12 cellular contexts compared by ENCODE assay signal in the genomic region with DNA sequence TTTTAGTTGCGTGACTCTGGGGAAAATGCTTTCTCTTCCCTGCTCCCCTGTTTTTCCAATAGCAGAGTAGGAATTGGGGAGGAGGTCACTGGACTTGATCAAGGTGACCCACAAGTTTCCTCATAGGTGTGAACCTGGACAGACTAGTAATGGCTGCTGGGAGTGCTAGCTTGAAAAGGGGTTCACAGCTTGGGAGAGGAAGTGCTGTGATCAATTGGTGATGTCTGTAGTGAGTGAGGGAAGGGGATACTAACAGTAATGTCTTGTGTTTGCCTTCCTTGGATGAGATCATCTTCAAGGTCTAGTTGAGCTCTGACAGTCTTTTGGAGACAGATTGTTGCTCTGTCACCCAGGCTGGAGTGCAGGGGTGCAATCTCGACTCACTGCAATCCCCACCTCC. TPM values are rescaled to one million over a fixed set of nuclear protein-coding genes. Genes with fewer than 3 reads are reported as not detected.
DNase-seq lines count a peak whose midpoint lies in the region; ATAC-seq and TF ChIP-seq lines count a peak whose summit lies in the region.
"Had no signal": no experiment of that assay in that cellular context is flagged by ENCODE, and none has a peak within 500 bp of the region (broad histone marks: within the 10 kb centered on the region; RNA-seq: fewer than 3 reads in every experiment).

No MANE protein-coding gene starts in this region.

- TF ChIP-seq CTCF in 22Rv1 (IDR thresholded peaks at IDR 0.05) (no peak), Caco-2 (IDR thresholded peaks at IDR 0.05; ENCODE audit: insufficient read depth in 1 of 2, low read depth in 1 of 2, low read length in 1 of 2, severe bottlenecking in 1 of 2, unreplicated experiment in 1 of 2) (no peak), endothelial cell (IDR thresholded peaks at IDR 0.05; ENCODE audit: unreplicated experiment) (no peak)

- no peaks in the 10 kb centered on the region for H3K27me3 Mint-ChIP-seq in Caco-2 (ENCODE audit: insufficient read depth, unreplicated experiment)
- peaks cover 18% of the 10 kb centered on the region for H3K27me3 Mint-ChIP-seq in endothelial cell (ENCODE audit: unreplicated experiment)

- H3K27ac ChIP-seq in 22Rv1, result peak overlapping the region; percentile 95; the same call in 1 of the 2 replicates
- no peak overlapping the region for H3K27ac ChIP-seq in SK-N-MC
- H3K27ac ChIP-seq: ascending aorta had no signal

- peak overlapping the region; percentile 93 for H3K9ac ChIP-seq in SK-N-MC (ENCODE audit: insufficient read length)

- CTCF ChIA-PET in Caco-2 (lab: Charles Lee), result no interaction called here

- BruUV-seq in Caco-2 (replicated peaks; lab: Mats Ljungman, UMichigan), result no TSS peak

- no peaks in the 10 kb centered on the region for H3K27me3 ChIP-seq in Caco-2 (replicated peaks; ENCODE audit: control insufficient read depth, insufficient read depth, low read length)
- H3K27me3 ChIP-seq: ascending aorta had no signal

- peak overlapping the region; percentile 89 for H3K27ac Mint-ChIP-seq in Caco-2 (ENCODE audit: unreplicated experiment)
- H3K27ac Mint-ChIP-seq in endothelial cell (ENCODE audit: unreplicated experiment), result peak overlapping the region; percentile 75

- H3K36me3 ChIP-seq in Caco-2 (ENCODE audit: control insufficient read depth, insufficient read depth, low read length), result peaks cover 2% of the 10 kb centered on the region
- H3K36me3 ChIP-seq in SK-N-MC (ENCODE audit: insufficient read depth, low read length), result peaks cover 22% of the 10 kb centered on the region; the same call in 1 of the 2 replicates

- no peak overlapping the region for H3K4me3 ChIP-seq in Caco-2 (ENCODE audit: low read depth, low read length)
- H3K4me3 ChIP-seq in SK-N-MC, result peak overlapping the region; percentile 95
- H3K4me3 ChIP-seq: ascending aorta had no signal

- no peak for DNase-seq in Caco-2
- no peak for DNase-seq in SK-N-MC (ENCODE audit: low read depth, low spot score)
- DNase-seq in endothelial cell (ENCODE audit: low spot score), result no peak
- DNase-seq in SHP77 (lab: John Stamatoyannopoulos, UW), result no peak
- DNase-seq: foreskin melanocyte, islet precursor cell had no signal

- intact Hi-C loops in Caco-2 (cut with micrococcal nuclease; ENCODE audit: unreplicated experiment), result no loop called here

- H3K4me1 ChIP-seq in Caco-2, result peaks cover 23% of the 10 kb centered on the region

- H3K4me1 Mint-ChIP-seq in Caco-2 (ENCODE audit: low read depth, unreplicated experiment) (peaks cover 28% of the 10 kb centered on the region), endothelial cell (ENCODE audit: unreplicated experiment) (peaks cover 23% of the 10 kb centered on the region)

- H3K4me3 Mint-ChIP-seq in Caco-2 (ENCODE audit: unreplicated experiment) (peak overlapping the region; percentile 93), endothelial cell (ENCODE audit: unreplicated experiment) (peak overlapping the region; percentile 97)

- H3K36me3 Mint-ChIP-seq in Caco-2 (ENCODE audit: insufficient read depth, unreplicated experiment), result peaks cover 74% of the 10 kb centered on the region
- H3K36me3 Mint-ChIP-seq in endothelial cell (ENCODE audit: low read depth, unreplicated experiment), result peaks cover 16% of the 10 kb centered on the region

- POLR2A ChIA-PET in Caco-2 (lab: Charles Lee), result interaction anchor here (0.8 kb wide), 1 partner anchor 9 kb away, joined by 3 read pairs; no protein-coding TSS in a partner anchor

- ATAC-seq in GM19397 (IDR thresholded peaks at IDR 0.05; ENCODE audit: unreplicated experiment) (no peak), GM18519 (IDR thresholded peaks at IDR 0.05; ENCODE audit: low FRiP score, unreplicated experiment) (no peak), HG02973 (IDR thresholded peaks at IDR 0.05; ENCODE audit: unreplicated experiment) (no peak)
- ATAC-seq: right cardiac atrium had no signal

- H3K9me3 ChIP-seq in Caco-2 (no peaks in the 10 kb centered on the region), SK-N-MC (ENCODE audit: low read depth, low read length) (no peaks in the 10 kb centered on the region)
- H3K9me3 ChIP-seq: ascending aorta had no signal

- H3K9me3 Mint-ChIP-seq in Caco-2 (ENCODE audit: unreplicated experiment) (no peaks in the 10 kb centered on the region), endothelial cell (ENCODE audit: unreplicated experiment) (no peaks in the 10 kb centered on the region)

RNA-seq across cellular contexts. Expression of a gene that starts 1.7 kb away (rescaled TPM):
- total RNA-seq in Caco-2 (2022) (103 and 111 TPM in 2 replicates), endothelial cell (ENCODE audit: unreplicated experiment) (50.1 TPM)

RNA-seq across cellular contexts. Expression of a gene that starts 1.8 kb away (rescaled TPM):
- total RNA-seq in Caco-2 (2022) (125 and 131 TPM in 2 replicates), endothelial cell (ENCODE audit: unreplicated experiment) (76.1 TPM)

RNA-seq across cellular contexts. Expression of a gene that starts 9.6 kb away (rescaled TPM):
- total RNA-seq in Caco-2 (2022), result 326 and 343 TPM in 2 replicates
- total RNA-seq in endothelial cell (ENCODE audit: unreplicated experiment), result 175 TPM

RNA-seq across cellular contexts. Expression of a gene that starts 21.9 kb away (rescaled TPM):
- total RNA-seq in Caco-2 (2022), result 8.5 and 10.4 TPM in 2 replicates
- total RNA-seq in endothelial cell (ENCODE audit: unreplicated experiment), result 5.3 TPM

RNA-seq across cellular contexts. Expression of a gene that starts 23.4 kb away (rescaled TPM):
- total RNA-seq in Caco-2 (2022) (1.9 and 2.0 TPM in 2 replicates), endothelial cell (ENCODE audit: unreplicated experiment) (94.1 TPM)
